ENCODE assay signal across 15 cellular contexts in genomic region chr19:12289790-12290065, GRCh38. TPM values are rescaled to one million over a fixed set of nuclear protein-coding genes. Genes with fewer than 3 reads are reported as not detected.
DNase-seq lines count a peak whose midpoint lies in the region; ATAC-seq, FAIRE-seq and TF ChIP-seq lines count a peak whose summit lies in the region.
"Had no signal": no experiment of that assay in that cellular context is flagged by ENCODE, and none has a peak within 500 bp of the region (broad histone marks: within the 10 kb centered on the region; RNA-seq: fewer than 3 reads in every experiment).

No MANE protein-coding gene starts in this region.

- peaks cover 54% of the 10 kb centered on the region for H3K4me1 Mint-ChIP-seq in activated T-cell treated with anti-CD3 and anti-CD28 coated beads, Interleukin-2, amount 50 U/mL, for 4 hours (ENCODE audit: low read depth)
- peaks cover 24% of the 10 kb centered on the region for H3K4me1 Mint-ChIP-seq in activated T-helper 17 cell treated with anti-CD3 and anti-CD28 coated beads, Interleukin-2, amount 50 U/mL, for 72 hours

- no peak for TF ChIP-seq EP300 in transverse colon (IDR thresholded peaks at IDR 0.05; ENCODE audit: low read depth)

- DNase-seq in activated T-cell treated with anti-CD3 and anti-CD28 coated beads, Interleukin-2, amount 50 U/mL, for 4 hours: no peak
- DNase-seq in activated T-cell treated with anti-CD3 and anti-CD28 coated beads for 4 hours: no peak
- no peak for DNase-seq in keratinocyte (ENCODE audit: low read depth, low spot score)
- no peak for DNase-seq in transverse colon
- no peak for DNase-seq in NCI-H2029 treated with DMSO at 0.1 percent for 48 hours (lab: John Stamatoyannopoulos, UW)
- DNase-seq in islet precursor cell: no peak
- DNase-seq in foreskin melanocyte: no peak
- DNase-seq: DMS53, Kasumi-1, NCI-H187, NCI-H526 treated with DMSO at 0.1 percent for 48 hours had no signal

- H3K27ac ChIP-seq in keratinocyte (ENCODE audit: control insufficient read depth, insufficient read depth, low read length) (peak overlapping the region; percentile 41), transverse colon (peak overlapping the region in 3 of 4 donors; percentile 24 to 48 (median 44))

- H3K27me3 Mint-ChIP-seq in activated T-cell treated with anti-CD3 and anti-CD28 coated beads, Interleukin-2, amount 50 U/mL, for 4 hours (ENCODE audit: low read depth): no peaks in the 10 kb centered on the region
- H3K27me3 Mint-ChIP-seq in activated T-helper 17 cell treated with anti-CD3 and anti-CD28 coated beads, Interleukin-2, amount 50 U/mL, for 72 hours: no peaks in the 10 kb centered on the region

- H2AFZ ChIP-seq in keratinocyte (ENCODE audit: control insufficient read depth, low read length): no peak overlapping the region

- WGBS in transverse colon (ENCODE audit: low coverage in 1 of 2), 2 donors: 98% methylated on average over 7 of the region's 7 CpGs; no CpG with 5 or more reads in 1 of the 2 donors

- H3K4me1 ChIP-seq in keratinocyte (ENCODE audit: control insufficient read depth, extremely low read depth, insufficient read depth, low read length) (peaks cover 19% of the 10 kb centered on the region), transverse colon (peaks cover 19 to 45% (median 20%) of the 10 kb centered on the region in 4 donors)

- TF ChIP-seq CTCF in keratinocyte (optimal IDR thresholded peaks at IDR 0.05 in 1 of 3, IDR thresholded peaks at IDR 0.05 in 1 of 3, conservative IDR thresholded peaks at IDR 0.05 in 1 of 3; ENCODE audit: extremely low read depth in 1 of 3, insufficient read depth in 2 of 3, low read length in 3 of 3) (no peak), transverse colon (IDR thresholded peaks at IDR 0.05) (no peak)

- H3K9me3 ChIP-seq in keratinocyte (ENCODE audit: control insufficient read depth, low read depth, low read length) (peaks cover 2% of the 10 kb centered on the region), transverse colon (peaks cover 0 to 5% of the 10 kb centered on the region in 2 donors)
- H3K9me3 ChIP-seq: HAP-1 had no signal

- dilution Hi-C loops in keratinocyte (cut with MboI; ENCODE audit: extremely low pct_ligation_motif_present, low sequenced_read_pairs): no loop called here

- peak overlapping the region; percentile 65 for H3K27ac Mint-ChIP-seq in activated T-helper 17 cell treated with anti-CD3 and anti-CD28 coated beads, Interleukin-2, amount 50 U/mL, for 72 hours

- H3K79me2 ChIP-seq in keratinocyte (ENCODE audit: control insufficient read depth, insufficient read depth, low read length): peaks cover 59% of the 10 kb centered on the region

- H4K20me1 ChIP-seq in keratinocyte (ENCODE audit: control insufficient read depth, extremely low read depth, insufficient read depth, low read length): no peaks in the 10 kb centered on the region

- H3K27me3 ChIP-seq in keratinocyte (ENCODE audit: control insufficient read depth, extremely low read depth, insufficient read depth, low read length): no peaks in the 10 kb centered on the region
- no peaks in the 10 kb centered on the region for H3K27me3 ChIP-seq in transverse colon

- no peaks in the 10 kb centered on the region for H3K9me1 ChIP-seq in keratinocyte (ENCODE audit: control insufficient read depth, extremely low read depth, insufficient read depth, low read length)

- H3K4me3 ChIP-seq in keratinocyte (ENCODE audit: control insufficient read depth in 2 of 3, extremely low read depth in 1 of 3, insufficient read depth in 2 of 3, low read depth in 1 of 3, low read length in 3 of 3) (no peak overlapping the region), transverse colon (no peak overlapping the region)
- H3K4me3 ChIP-seq: HAP-1, lung had no signal

- peak overlapping the region; percentile 61 for H3K4me3 Mint-ChIP-seq in activated T-cell treated with anti-CD3 and anti-CD28 coated beads, Interleukin-2, amount 50 U/mL, for 4 hours
- peak overlapping the region; percentile 70 for H3K4me3 Mint-ChIP-seq in activated T-helper 17 cell treated with anti-CD3 and anti-CD28 coated beads, Interleukin-2, amount 50 U/mL, for 72 hours

- TF ChIP-seq POLR2A in transverse colon (IDR thresholded peaks at IDR 0.05): no peak

- FAIRE-seq in keratinocyte (lab: Jason Lieb, UNC): no peak

- peaks cover 14% of the 10 kb centered on the region for H3K36me3 Mint-ChIP-seq in activated T-cell treated with anti-CD3 and anti-CD28 coated beads, Interleukin-2, amount 50 U/mL, for 4 hours (ENCODE audit: insufficient read depth)
- H3K36me3 Mint-ChIP-seq in activated T-helper 17 cell treated with anti-CD3 and anti-CD28 coated beads, Interleukin-2, amount 50 U/mL, for 72 hours (ENCODE audit: low read depth): peaks cover 38% of the 10 kb centered on the region

- peaks cover 0 to 9% of the 10 kb centered on the region in 2 experiments for H3K36me3 ChIP-seq in keratinocyte (ENCODE audit: control insufficient read depth in 2 of 2, extremely low read depth in 1 of 2, insufficient read depth in 2 of 2, low read length in 2 of 2)
- H3K36me3 ChIP-seq in transverse colon: peaks cover 0 to 19% (median 2%) of the 10 kb centered on the region in 4 donors
- H3K36me3 ChIP-seq: HAP-1 had no signal

- intact Hi-C loops in transverse colon (cut with DNase I; ENCODE audit: low total_unique reads): no loop called here

- H3K4me2 ChIP-seq in keratinocyte (ENCODE audit: control insufficient read depth, extremely low read depth, insufficient read depth, low read depth, low read length): no peak overlapping the region

- in situ Hi-C loops in transverse colon (cut with MboI; ENCODE audit: low pct_ligation_motif_present in 1 of 4, low pct_unique_long_range_greater_than_20kb in 1 of 4, low sequenced_read_pairs in 3 of 4): no loop called here

- no peak overlapping the region for H3K9ac ChIP-seq in keratinocyte (ENCODE audit: control insufficient read depth, extremely low read depth, insufficient read depth, low read length)

- no peaks in the 10 kb centered on the region for H3K9me3 Mint-ChIP-seq in activated T-cell treated with anti-CD3 and anti-CD28 coated beads, Interleukin-2, amount 50 U/mL, for 4 hours
- no peaks in the 10 kb centered on the region for H3K9me3 Mint-ChIP-seq in activated T-helper 17 cell treated with anti-CD3 and anti-CD28 coated beads, Interleukin-2, amount 50 U/mL, for 72 hours

- no peak for ATAC-seq in activated T-cell treated with anti-CD3 and anti-CD28 coated beads, Interleukin-2, amount 50 U/mL, for 4 hours
- ATAC-seq in activated T-helper 17 cell treated with anti-CD3 and anti-CD28 coated beads, Interleukin-2, amount 50 U/mL, for 72 hours (replicated peaks): no peak
- ATAC-seq: Panc1 had no signal

RNA-seq across cellular contexts. Expression of gene ZNF44, which starts 5.0 kb away (rescaled TPM):
- 1 to 10 TPM; 4.9 to 7.1 (median 6.1) TPM for total RNA-seq in activated T-cell treated with anti-CD3 and anti-CD28 coated beads, Interleukin-2, amount 50 U/mL, for 4 hours
- 10 to 100 TPM in 1 of 2 donors, 1 to 10 TPM in 1; 6.6 to 10.1 TPM for total RNA-seq in activated T-helper 17 cell treated with anti-CD3 and anti-CD28 coated beads, Interleukin-2, amount 50 U/mL, for 72 hours
- 3.5 to 5.2 TPM (median 4.4 TPM) in 3 replicates for polyA plus RNA-seq in keratinocyte
- 5.3 TPM for polyA plus RNA-seq in keratinocyte (2011; ENCODE audit: low read depth)
- 1.8 and 2.4 TPM in 2 replicates for polyA plus RNA-seq in keratinocyte (2011; cell fraction: cytosol; rRNA removed)
- 11.2 and 11.7 TPM in 2 replicates for polyA plus RNA-seq in keratinocyte (2011; cell fraction: nucleus; rRNA removed)
- polyA plus RNA-seq in keratinocyte (2012; ENCODE audit: low replicate concordance): 2.6 and 4.4 TPM in 2 replicates
- polyA minus RNA-seq in keratinocyte: 4.2 to 8.4 TPM (median 5.2 TPM) in 3 replicates
- polyA minus RNA-seq in keratinocyte (2011; cell fraction: cytosol; rRNA and poly(A)+ RNA removed): 6.7 TPM
- polyA minus RNA-seq in keratinocyte (2011; cell fraction: nucleus; rRNA and poly(A)+ RNA removed): 5.9 and 13.5 TPM in 2 replicates
- total RNA-seq in transverse colon: 10 to 100 TPM in 3 of 4 donors, 1 to 10 TPM in 1; 7.5 to 44.4 (median 23.5) TPM

RNA-seq across cellular contexts. Expression of gene ZNF563, which starts 43.7 kb away (rescaled TPM):
- 1 to 10 TPM; 1.3 to 1.6 (median 1.4) TPM for total RNA-seq in activated T-cell treated with anti-CD3 and anti-CD28 coated beads, Interleukin-2, amount 50 U/mL, for 4 hours
- 10 to 100 TPM in 1 of 2 donors, 1 to 10 TPM in 1; 1.4 to 11.1 TPM for total RNA-seq in activated T-helper 17 cell treated with anti-CD3 and anti-CD28 coated beads, Interleukin-2, amount 50 U/mL, for 72 hours
- 3.2 to 4.7 TPM (median 3.8 TPM) in 3 replicates for polyA plus RNA-seq in keratinocyte
- polyA plus RNA-seq in keratinocyte (2011; ENCODE audit: low read depth): 7.0 TPM
- polyA plus RNA-seq in keratinocyte (2011; cell fraction: cytosol; rRNA removed): 2.7 and 4.8 TPM in 2 replicates
- 5.1 and 5.8 TPM in 2 replicates for polyA plus RNA-seq in keratinocyte (2011; cell fraction: nucleus; rRNA removed)
- polyA plus RNA-seq in keratinocyte (2012; ENCODE audit: low replicate concordance): 4.1 and 4.2 TPM in 2 replicates
- polyA minus RNA-seq in keratinocyte: 1.1 to 5.8 TPM (median 4.4 TPM) in 3 replicates
- 5.2 TPM for polyA minus RNA-seq in keratinocyte (2011; cell fraction: cytosol; rRNA and poly(A)+ RNA removed)
- 3.6 TPM in 2 replicates for polyA minus RNA-seq in keratinocyte (2011; cell fraction: nucleus; rRNA and poly(A)+ RNA removed)
- total RNA-seq in transverse colon: 1 to 10 TPM; 1.2 to 6.5 (median 3.4) TPM
